8 cellular contexts compared by ENCODE assay signal in genomic region chr6:76876922-76877553, GRCh38.
DNase-seq lines count a peak whose midpoint lies in the region; ATAC-seq and TF ChIP-seq lines count a peak whose summit lies in the region.

No MANE protein-coding gene starts in this region.

- TF ChIP-seq CTCF in brain microvascular endothelial cell (IDR thresholded peaks at IDR 0.05; ENCODE audit: low read depth, low read length, missing control alignments) = peak; percentile 56
- TF ChIP-seq CTCF in left lung (IDR thresholded peaks at IDR 0.05) = no peak

- DNase-seq in DMS53 (lab: John Stamatoyannopoulos, UW) (peak; percentile 92), NCI-H1105 treated with DMSO at 0.1 percent for 48 hours (lab: John Stamatoyannopoulos, UW) (peak; percentile 79), brain microvascular endothelial cell (peak; percentile 75), left lung (no peak), activated gamma-delta T cell treated with Interleukin-2 at 50 U/mL for 16 hours (no peak), DMS79 treated with DMSO at 0.1 percent for 48 hours (lab: John Stamatoyannopoulos, UW) (no peak)

- H3K27ac ChIP-seq in brain microvascular endothelial cell (no peak overlapping the region), left lung (no peak overlapping the region)

- intact Hi-C loops in left lung (cut with DNase I) = no loop called here

- ATAC-seq in left lung (peak; percentile 98), esophagus mucosa (no peak), GM18861 (IDR thresholded peaks at IDR 0.05; ENCODE audit: unreplicated experiment) (no peak)

- no peaks in the 10 kb centered on the region for H3K4me1 ChIP-seq in left lung

- H3K9me3 ChIP-seq in left lung = peaks cover 0 to 5% of the 10 kb centered on the region in 2 donors

- H3K27me3 ChIP-seq in brain microvascular endothelial cell (replicated peaks) (no peaks in the 10 kb centered on the region), left lung (no peaks in the 10 kb centered on the region)

- H3K4me3 ChIP-seq in brain microvascular endothelial cell (ENCODE audit: low read depth, low read length) (no peak overlapping the region), left lung (no peak overlapping the region)

- in situ Hi-C loops in brain microvascular endothelial cell (cut with HindIII; ENCODE audit: low pct_ligation_motif_present, low sequenced_read_pairs) = no loop called here

- H3K36me3 ChIP-seq in brain microvascular endothelial cell (replicated peaks) = no peaks in the 10 kb centered on the region
- no peaks in the 10 kb centered on the region for H3K36me3 ChIP-seq in left lung

Comparison
In these comparisons a context has a peak if more than half of its experiments do, and no peak if none do; other contexts are left out.
1. DNase-seq: peak in DMS53 (single experiment), NCI-H1105 treated with DMSO at 0.1 percent for 48 hours (single experiment) and brain microvascular endothelial cell (single experiment); none in left lung (0 of 2), activated gamma-delta T cell treated with Interleukin-2 at 50 U/mL for 16 hours (single experiment) and DMS79 treated with DMSO at 0.1 percent for 48 hours (single experiment).